ENCODE assay signal across 2 cellular contexts in the genomic region with DNA sequence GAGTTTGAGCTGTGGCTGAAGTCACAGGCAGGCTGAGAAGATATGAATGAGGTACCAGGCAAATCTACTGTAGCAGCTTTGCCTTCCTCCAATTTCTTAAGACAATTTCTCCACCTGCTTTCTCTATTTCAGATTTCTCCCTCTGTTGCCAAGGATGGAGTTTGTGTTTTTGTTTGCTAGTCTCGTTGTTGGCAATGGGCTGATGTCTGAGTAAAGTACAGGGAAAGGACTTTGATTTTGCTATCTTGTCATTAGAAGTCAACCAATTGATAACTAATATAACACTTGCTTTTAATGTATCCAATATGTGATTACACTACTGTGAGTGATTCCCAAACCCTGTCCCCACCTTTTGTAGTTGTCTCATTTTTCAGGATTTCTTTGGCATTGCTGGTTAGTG.
TF ChIP-seq lines count a peak whose summit lies in the region.

No MANE protein-coding gene starts in this region.

TF ChIP-seq in liver, 16 proteins besides CTCF, POLR2A, EP300 and RAD21 (continued from another document):
- TF ChIP-seq, protein P1, sequence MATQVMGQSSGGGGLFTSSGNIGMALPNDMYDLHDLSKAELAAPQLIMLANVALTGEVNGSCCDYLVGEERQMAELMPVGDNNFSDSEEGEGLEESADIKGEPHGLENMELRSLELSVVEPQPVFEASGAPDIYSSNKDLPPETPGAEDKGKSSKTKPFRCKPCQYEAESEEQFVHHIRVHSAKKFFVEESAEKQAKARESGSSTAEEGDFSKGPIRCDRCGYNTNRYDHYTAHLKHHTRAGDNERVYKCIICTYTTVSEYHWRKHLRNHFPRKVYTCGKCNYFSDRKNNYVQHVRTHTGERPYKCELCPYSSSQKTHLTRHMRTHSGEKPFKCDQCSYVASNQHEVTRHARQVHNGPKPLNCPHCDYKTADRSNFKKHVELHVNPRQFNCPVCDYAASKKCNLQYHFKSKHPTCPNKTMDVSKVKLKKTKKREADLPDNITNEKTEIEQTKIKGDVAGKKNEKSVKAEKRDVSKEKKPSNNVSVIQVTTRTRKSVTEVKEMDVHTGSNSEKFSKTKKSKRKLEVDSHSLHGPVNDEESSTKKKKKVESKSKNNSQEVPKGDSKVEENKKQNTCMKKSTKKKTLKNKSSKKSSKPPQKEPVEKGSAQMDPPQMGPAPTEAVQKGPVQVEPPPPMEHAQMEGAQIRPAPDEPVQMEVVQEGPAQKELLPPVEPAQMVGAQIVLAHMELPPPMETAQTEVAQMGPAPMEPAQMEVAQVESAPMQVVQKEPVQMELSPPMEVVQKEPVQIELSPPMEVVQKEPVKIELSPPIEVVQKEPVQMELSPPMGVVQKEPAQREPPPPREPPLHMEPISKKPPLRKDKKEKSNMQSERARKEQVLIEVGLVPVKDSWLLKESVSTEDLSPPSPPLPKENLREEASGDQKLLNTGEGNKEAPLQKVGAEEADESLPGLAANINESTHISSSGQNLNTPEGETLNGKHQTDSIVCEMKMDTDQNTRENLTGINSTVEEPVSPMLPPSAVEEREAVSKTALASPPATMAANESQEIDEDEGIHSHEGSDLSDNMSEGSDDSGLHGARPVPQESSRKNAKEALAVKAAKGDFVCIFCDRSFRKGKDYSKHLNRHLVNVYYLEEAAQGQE (IDR thresholded peaks at IDR 0.05) = no peak
- TF ChIP-seq SP1 (IDR thresholded peaks at IDR 0.05) (no peak), RXRA (IDR thresholded peaks at IDR 0.05) (no peak), HNF4A (conservative IDR thresholded peaks at IDR 0.05) (peak; percentile 47 to 52)

TF ChIP-seq in HepG2, 621 proteins besides CTCF, POLR2A, EP300 and RAD21:
- TF ChIP-seq, protein P2, sequence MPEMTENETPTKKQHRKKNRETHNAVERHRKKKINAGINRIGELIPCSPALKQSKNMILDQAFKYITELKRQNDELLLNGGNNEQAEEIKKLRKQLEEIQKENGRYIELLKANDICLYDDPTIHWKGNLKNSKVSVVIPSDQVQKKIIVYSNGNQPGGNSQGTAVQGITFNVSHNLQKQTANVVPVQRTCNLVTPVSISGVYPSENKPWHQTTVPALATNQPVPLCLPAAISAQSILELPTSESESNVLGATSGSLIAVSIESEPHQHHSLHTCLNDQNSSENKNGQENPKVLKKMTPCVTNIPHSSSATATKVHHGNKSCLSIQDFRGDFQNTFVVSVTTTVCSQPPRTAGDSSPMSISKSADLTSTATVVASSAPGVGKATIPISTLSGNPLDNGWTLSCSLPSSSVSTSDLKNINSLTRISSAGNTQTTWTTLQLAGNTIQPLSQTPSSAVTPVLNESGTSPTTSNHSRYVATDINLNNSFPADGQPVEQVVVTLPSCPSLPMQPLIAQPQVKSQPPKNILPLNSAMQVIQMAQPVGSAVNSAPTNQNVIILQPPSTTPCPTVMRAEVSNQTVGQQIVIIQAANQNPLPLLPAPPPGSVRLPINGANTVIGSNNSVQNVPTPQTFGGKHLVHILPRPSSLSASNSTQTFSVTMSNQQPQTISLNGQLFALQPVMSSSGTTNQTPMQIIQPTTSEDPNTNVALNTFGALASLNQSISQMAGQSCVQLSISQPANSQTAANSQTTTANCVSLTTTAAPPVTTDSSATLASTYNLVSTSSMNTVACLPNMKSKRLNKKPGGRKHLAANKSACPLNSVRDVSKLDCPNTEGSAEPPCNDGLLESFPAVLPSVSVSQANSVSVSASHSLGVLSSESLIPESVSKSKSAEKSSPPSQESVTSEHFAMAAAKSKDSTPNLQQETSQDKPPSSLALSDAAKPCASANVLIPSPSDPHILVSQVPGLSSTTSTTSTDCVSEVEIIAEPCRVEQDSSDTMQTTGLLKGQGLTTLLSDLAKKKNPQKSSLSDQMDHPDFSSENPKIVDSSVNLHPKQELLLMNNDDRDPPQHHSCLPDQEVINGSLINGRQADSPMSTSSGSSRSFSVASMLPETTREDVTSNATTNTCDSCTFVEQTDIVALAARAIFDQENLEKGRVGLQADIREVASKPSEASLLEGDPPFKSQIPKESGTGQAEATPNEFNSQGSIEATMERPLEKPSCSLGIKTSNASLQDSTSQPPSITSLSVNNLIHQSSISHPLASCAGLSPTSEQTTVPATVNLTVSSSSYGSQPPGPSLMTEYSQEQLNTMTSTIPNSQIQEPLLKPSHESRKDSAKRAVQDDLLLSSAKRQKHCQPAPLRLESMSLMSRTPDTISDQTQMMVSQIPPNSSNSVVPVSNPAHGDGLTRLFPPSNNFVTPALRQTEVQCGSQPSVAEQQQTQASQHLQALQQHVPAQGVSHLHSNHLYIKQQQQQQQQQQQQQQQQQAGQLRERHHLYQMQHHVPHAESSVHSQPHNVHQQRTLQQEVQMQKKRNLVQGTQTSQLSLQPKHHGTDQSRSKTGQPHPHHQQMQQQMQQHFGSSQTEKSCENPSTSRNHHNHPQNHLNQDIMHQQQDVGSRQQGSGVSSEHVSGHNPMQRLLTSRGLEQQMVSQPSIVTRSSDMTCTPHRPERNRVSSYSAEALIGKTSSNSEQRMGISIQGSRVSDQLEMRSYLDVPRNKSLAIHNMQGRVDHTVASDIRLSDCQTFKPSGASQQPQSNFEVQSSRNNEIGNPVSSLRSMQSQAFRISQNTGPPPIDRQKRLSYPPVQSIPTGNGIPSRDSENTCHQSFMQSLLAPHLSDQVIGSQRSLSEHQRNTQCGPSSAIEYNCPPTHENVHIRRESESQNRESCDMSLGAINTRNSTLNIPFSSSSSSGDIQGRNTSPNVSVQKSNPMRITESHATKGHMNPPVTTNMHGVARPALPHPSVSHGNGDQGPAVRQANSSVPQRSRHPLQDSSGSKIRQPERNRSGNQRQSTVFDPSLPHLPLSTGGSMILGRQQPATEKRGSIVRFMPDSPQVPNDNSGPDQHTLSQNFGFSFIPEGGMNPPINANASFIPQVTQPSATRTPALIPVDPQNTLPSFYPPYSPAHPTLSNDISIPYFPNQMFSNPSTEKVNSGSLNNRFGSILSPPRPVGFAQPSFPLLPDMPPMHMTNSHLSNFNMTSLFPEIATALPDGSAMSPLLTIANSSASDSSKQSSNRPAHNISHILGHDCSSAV (CRISPR knock-in tag; IDR thresholded peaks at IDR 0.05; ENCODE audit: borderline replicate concordance) = no peak
- TF ChIP-seq, protein P3, sequence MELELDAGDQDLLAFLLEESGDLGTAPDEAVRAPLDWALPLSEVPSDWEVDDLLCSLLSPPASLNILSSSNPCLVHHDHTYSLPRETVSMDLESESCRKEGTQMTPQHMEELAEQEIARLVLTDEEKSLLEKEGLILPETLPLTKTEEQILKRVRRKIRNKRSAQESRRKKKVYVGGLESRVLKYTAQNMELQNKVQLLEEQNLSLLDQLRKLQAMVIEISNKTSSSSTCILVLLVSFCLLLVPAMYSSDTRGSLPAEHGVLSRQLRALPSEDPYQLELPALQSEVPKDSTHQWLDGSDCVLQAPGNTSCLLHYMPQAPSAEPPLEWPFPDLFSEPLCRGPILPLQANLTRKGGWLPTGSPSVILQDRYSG (CRISPR knock-in tag; IDR thresholded peaks at IDR 0.05) = no peak
- no peak for TF ChIP-seq ZNF496 (CRISPR knock-in tag; IDR thresholded peaks at IDR 0.05; ENCODE audit: insufficient replicate concordance)
- TF ChIP-seq NFKBIZ (CRISPR knock-in tag; IDR thresholded peaks at IDR 0.05) = no peak
- TF ChIP-seq ZNF326 (CRISPR knock-in tag; IDR thresholded peaks at IDR 0.05; ENCODE audit: borderline replicate concordance) = no peak
- TF ChIP-seq ZNF879 (CRISPR knock-in tag; IDR thresholded peaks at IDR 0.05) = no peak
- TF ChIP-seq PHB2 (IDR thresholded peaks at IDR 0.05; ENCODE audit: partially characterized antibody) = no peak
